ENCODE assay signal across 28 cellular contexts in genomic region chr1:16210581-16210980, GRCh38. TPM values are rescaled to one million over a fixed set of nuclear protein-coding genes. Genes with fewer than 3 reads are reported as not detected.
DNase-seq lines count a peak whose midpoint lies in the region; ATAC-seq and TF ChIP-seq lines count a peak whose summit lies in the region.
"Had no signal": no experiment of that assay in that cellular context is flagged by ENCODE, and none has a peak within 500 bp of the region (broad histone marks: within the 10 kb centered on the region; RNA-seq: fewer than 3 reads in every experiment).

No MANE protein-coding gene starts in this region.

- no peak overlapping the region for H2BK20ac ChIP-seq in IMR-90 (ENCODE audit: low read depth, low read length)

- in situ Hi-C loops in IMR-90 (cut with MboI; ENCODE audit: low sequenced_read_pairs): no loop called here

- H4K20me1 ChIP-seq in IMR-90 (ENCODE audit: insufficient read depth, low read length): no peaks in the 10 kb centered on the region

- H3K23ac ChIP-seq in IMR-90 (ENCODE audit: low read depth, low read length): no peak overlapping the region

- no peak overlapping the region for H3K4ac ChIP-seq in IMR-90 (ENCODE audit: low read depth, low read length)

- H3K9me3 ChIP-seq in IMR-90 (ENCODE audit: control insufficient read depth, insufficient read depth, low read length): no peaks in the 10 kb centered on the region
- H3K9me3 ChIP-seq in body of pancreas: no peaks in the 10 kb centered on the region
- no peaks in the 10 kb centered on the region for H3K9me3 ChIP-seq in suprapubic skin
- H3K9me3 ChIP-seq: colonic mucosa, left lung, Peyer's patch, vagina had no signal

- 100% methylated on average over 1 of the region's 4 CpGs; no CpG with 5 or more reads in 1 of the 2 experiments for WGBS in IMR-90 (ENCODE audit: extremely low coverage in 2 of 2, insufficient read length in 1 of 2), 2 experiments
- 47 to 67% methylated on average over 4 of the region's 4 CpGs for WGBS in body of pancreas, 2 donors
- WGBS in suprapubic skin: 60% methylated on average over 3 of the region's 4 CpGs

- H3K18ac ChIP-seq in IMR-90 (ENCODE audit: low read depth, low read length): no peak overlapping the region

- H3K4me2 ChIP-seq in IMR-90 (ENCODE audit: low read depth, low read length): no peak overlapping the region

- H3K36me3 ChIP-seq in IMR-90 (ENCODE audit: control insufficient read depth, insufficient read depth, low read length): no peaks in the 10 kb centered on the region
- H3K36me3 ChIP-seq in body of pancreas (replicated peaks in 1 of 2; ENCODE audit: insufficient read depth in 1 of 2, low read depth in 2 of 2): no peaks in the 10 kb centered on the region
- H3K36me3 ChIP-seq in suprapubic skin: no peaks in the 10 kb centered on the region
- H3K36me3 ChIP-seq: colonic mucosa, left lung, Peyer's patch, vagina had no signal

- no peak overlapping the region for H3K27ac ChIP-seq in IMR-90 (ENCODE audit: insufficient read depth, low read length)
- H3K27ac ChIP-seq in body of pancreas: peak overlapping the region in 3 of 4 donors; percentile 6 to 19 (median 13)
- no peak overlapping the region for H3K27ac ChIP-seq in suprapubic skin
- H3K27ac ChIP-seq: colonic mucosa, epithelial cell of prostate, left lung, Peyer's patch had no signal

- H3K36me3 Mint-ChIP-seq in mesothelial cell of epicardium: no peaks in the 10 kb centered on the region
- H3K36me3 Mint-ChIP-seq: activated naive CD4-positive, alpha-beta T cell treated with anti-CD3 and anti-CD28 coated beads, Interleukin-2, amount 50 U/mL, for 24 hours; naive B cell; stimulated activated naive B cell treated with anti-CD40 and anti-IgM and Interleukin-4, amounts not matched to agents 10 μg/mL and 1 μg/mL and 100 μg/mL, for 72 hours had no signal

- POLR2A ChIA-PET in IMR-90 (lab: Charles Lee; ENCODE audit: unreplicated experiment): no interaction called here

- no peak overlapping the region for H2AFZ ChIP-seq in IMR-90 (replicated peaks; ENCODE audit: low read length, poor library complexity)

- H2AK9ac ChIP-seq in IMR-90 (replicated peaks; ENCODE audit: low read depth, low read length, poor library complexity): no peak overlapping the region

- H3K4me3 ChIP-seq in IMR-90 (ENCODE audit: insufficient read depth, low read depth, low read length): no peak overlapping the region
- no peak overlapping the region for H3K4me3 ChIP-seq in body of pancreas
- H3K4me3 ChIP-seq in suprapubic skin: peak overlapping the region; percentile 42
- H3K4me3 ChIP-seq: colonic mucosa, left lung, Peyer's patch, vagina had no signal

- intact Hi-C loops in IMR-90 (cut with micrococcal nuclease) (no loop called here), body of pancreas (cut with DNase I) (no loop called here)

- H2BK15ac ChIP-seq in IMR-90 (ENCODE audit: low read depth, low read length): no peak overlapping the region

- H3K56ac ChIP-seq in IMR-90 (ENCODE audit: extremely low read depth, insufficient read depth, low read length): no peak overlapping the region

- peaks cover 43% of the 10 kb centered on the region for H3K4me1 Mint-ChIP-seq in mesothelial cell of epicardium

- ATAC-seq in IMR-90 (ENCODE audit: low read depth) (no peak), body of pancreas (no peak)
- ATAC-seq: HCT116; left lung; stimulated activated naive B cell treated with anti-CD40 and anti-IgM and Interleukin-4, amounts not matched to agents 10 μg/mL and 1 μg/mL and 100 μg/mL, for 72 hours had no signal

- H4K5ac ChIP-seq in IMR-90 (ENCODE audit: low read depth, low read length): peak overlapping the region; percentile 6; the same call in 1 of the 2 replicates

- H3K9ac ChIP-seq in IMR-90 (ENCODE audit: low read depth, low read length): no peak overlapping the region

- peaks cover 6 to 7% of the 10 kb centered on the region in 2 experiments; a peak in 3 of 4 replicates for H3K79me1 ChIP-seq in IMR-90 (ENCODE audit: low read depth in 1 of 2, low read length in 2 of 2)

- H3K9me3 Mint-ChIP-seq in mesothelial cell of epicardium: no peaks in the 10 kb centered on the region
- H3K9me3 Mint-ChIP-seq: activated naive CD4-positive, alpha-beta T cell treated with anti-CD3 and anti-CD28 coated beads, Interleukin-2, amount 50 U/mL, for 24 hours; naive B cell; stimulated activated naive B cell treated with anti-CD40 and anti-IgM and Interleukin-4, amounts not matched to agents 10 μg/mL and 1 μg/mL and 100 μg/mL, for 72 hours had no signal

- dilution Hi-C loops in IMR-90 (cut with HindIII; ENCODE audit: low sequenced_read_pairs, unreplicated experiment): no loop called here

- H2AK5ac ChIP-seq in IMR-90 (ENCODE audit: low read depth, low read length): no peak overlapping the region

- H3K9me1 ChIP-seq in IMR-90 (ENCODE audit: insufficient read depth, low read length): peaks cover 6% of the 10 kb centered on the region; the same call in 1 of the 2 replicates

- H3K27ac Mint-ChIP-seq in mesothelial cell of epicardium: peak overlapping the region; percentile 21
- H3K27ac Mint-ChIP-seq: activated naive CD4-positive, alpha-beta T cell treated with anti-CD3 and anti-CD28 coated beads, Interleukin-2, amount 50 U/mL, for 24 hours; naive B cell; stimulated activated naive B cell treated with anti-CD40 and anti-IgM and Interleukin-4, amounts not matched to agents 10 μg/mL and 1 μg/mL and 100 μg/mL, for 72 hours had no signal

- DNase-seq in IMR-90 (no peak), body of pancreas (no peak), mesothelial cell of epicardium (ENCODE audit: low spot score in 2 of 2, unreplicated experiment in 2 of 2) (no peak), suprapubic skin (ENCODE audit: low spot score in 2 of 2) (no peak), NCI-H1694 treated with DMSO at 0.1 percent for 48 hours (lab: John Stamatoyannopoulos, UW) (no peak), NCI-H510A treated with DMSO at 0.1 percent for 48 hours (lab: John Stamatoyannopoulos, UW) (no peak), NCI-H128 (lab: John Stamatoyannopoulos, UW; ENCODE audit: unreplicated experiment) (no peak)
- DNase-seq: activated CD4-positive, alpha-beta T cell treated with anti-CD3 and anti-CD28 coated beads for 48 hours; activated CD8-positive, alpha-beta memory T cell treated with anti-CD3 and anti-CD28 coated beads for 24 hours; activated T-cell treated with anti-CD3 and anti-CD28 coated beads for 4 hours; colonic mucosa; effector CD4-positive, alpha-beta T cell; Karpas-422; mesenchymal stem cell; naive B cell; NCI-H1417 treated with DMSO at 0.1 percent for 48 hours; NCI-H2081; NCI-H226; NCI-H748 treated with DMSO at 0.1 percent for 48 hours; Peyer's patch; SIG-M5; stimulated activated naive B cell treated with anti-CD40 and anti-IgM and Interleukin-4, amounts not matched to agents 10 μg/mL and 1 μg/mL and 100 μg/mL, for 72 hours; T-helper 9 cell had no signal

- H3K27me3 Mint-ChIP-seq in mesothelial cell of epicardium (ENCODE audit: low read depth): no peaks in the 10 kb centered on the region
- H3K27me3 Mint-ChIP-seq: activated naive CD4-positive, alpha-beta T cell treated with anti-CD3 and anti-CD28 coated beads, Interleukin-2, amount 50 U/mL, for 24 hours had no signal

- H4K91ac ChIP-seq in IMR-90 (ENCODE audit: insufficient read depth, low read depth, low read length): peak overlapping the region; percentile 21; the same call in 1 of the 2 replicates

- peak overlapping the region; percentile 75 for H3K4me3 Mint-ChIP-seq in mesothelial cell of epicardium
- H3K4me3 Mint-ChIP-seq: activated naive CD4-positive, alpha-beta T cell treated with anti-CD3 and anti-CD28 coated beads, Interleukin-2, amount 50 U/mL, for 24 hours; naive B cell; stimulated activated naive B cell treated with anti-CD40 and anti-IgM and Interleukin-4, amounts not matched to agents 10 μg/mL and 1 μg/mL and 100 μg/mL, for 72 hours had no signal

- no peak overlapping the region for H2BK120ac ChIP-seq in IMR-90 (ENCODE audit: low read depth, low read length)

- TF ChIP-seq POLR2A in IMR-90 (IDR thresholded peaks at IDR 0.05; ENCODE audit: low read depth, low read length) (no peak), body of pancreas (IDR thresholded peaks at IDR 0.05) (no peak), suprapubic skin (IDR thresholded peaks at IDR 0.05) (no peak)

- H4K8ac ChIP-seq in IMR-90 (ENCODE audit: low read depth in 2 of 2, low read length in 2 of 2): peak overlapping the region; percentile 23 to 39; a peak in 2 of 4 replicates

- H2BK5ac ChIP-seq in IMR-90 (ENCODE audit: low read depth, low read length, poor library complexity, severe bottlenecking): no peak overlapping the region

- BruUV-seq in IMR-90 (replicated peaks; lab: Mats Ljungman, UMichigan): no TSS peak

- H3K27me3 ChIP-seq in IMR-90 (ENCODE audit: control insufficient read depth, insufficient read depth, low read length) (no peaks in the 10 kb centered on the region), body of pancreas (no peaks in the 10 kb centered on the region), suprapubic skin (no peaks in the 10 kb centered on the region)
- H3K27me3 ChIP-seq: colonic mucosa, left lung, Peyer's patch, vagina had no signal

- peaks cover 9% of the 10 kb centered on the region for H3K4me1 ChIP-seq in IMR-90 (ENCODE audit: control insufficient read depth, insufficient read depth, low read length)
- peaks cover 67% of the 10 kb centered on the region for H3K4me1 ChIP-seq in body of pancreas
- H3K4me1 ChIP-seq in suprapubic skin: peaks cover 57% of the 10 kb centered on the region

- no peak for TF ChIP-seq EP300 in suprapubic skin (IDR thresholded peaks at IDR 0.05)

- no peak for TF ChIP-seq RAD21 in IMR-90 (IDR thresholded peaks at IDR 0.05; ENCODE audit: low read length)

- CTCF ChIA-PET in IMR-90 (lab: Yijun Ruan, JAX): no interaction called here

- no peak for TF ChIP-seq CTCF in IMR-90 (conservative IDR thresholded peaks at IDR 0.05; ENCODE audit: low read depth, low read length)
- TF ChIP-seq CTCF in body of pancreas (IDR thresholded peaks at IDR 0.05): no peak
- no peak for TF ChIP-seq CTCF in mesothelial cell of epicardium (IDR thresholded peaks at IDR 0.05; ENCODE audit: unreplicated experiment)
- TF ChIP-seq CTCF in suprapubic skin (IDR thresholded peaks at IDR 0.05): no peak

- H3K14ac ChIP-seq in IMR-90 (replicated peaks; ENCODE audit: low read depth, low read length): no peak overlapping the region

RNA-seq across cellular contexts. Expression of gene ARHGEF19, which starts 1.9 kb away (rescaled TPM):
- total RNA-seq in IMR-90 (2012; rRNA removed): 3.3 and 4.5 TPM in 2 replicates
- 16.8 and 17.2 TPM in 2 replicates for polyA plus RNA-seq in IMR-90 (2012; rRNA removed)
- polyA plus RNA-seq in IMR-90 (2012; cell fraction: cytosol; rRNA removed): 13.6 and 18.3 TPM in 2 replicates
- polyA plus RNA-seq in IMR-90 (2012; cell fraction: nucleus; rRNA removed; ENCODE audit: low replicate concordance): 34.8 and 65.2 TPM in 2 replicates
- total RNA-seq in body of pancreas: 10 to 100 TPM; 15.3 to 31.3 TPM
- total RNA-seq in mesothelial cell of epicardium: 85.3 to 88.3 TPM (median 86.6 TPM) in 3 replicates
- 10 to 100 TPM; 33.0 to 83.8 (median 45.7) TPM for total RNA-seq in suprapubic skin

RNA-seq across cellular contexts. Expression of gene CPLANE2, which starts 26.4 kb away (rescaled TPM):
- total RNA-seq in IMR-90 (2012; rRNA removed): 3.2 and 3.3 TPM in 2 replicates
- polyA plus RNA-seq in IMR-90 (2012; rRNA removed): 5.8 and 7.5 TPM in 2 replicates
- polyA plus RNA-seq in IMR-90 (2012; cell fraction: cytosol; rRNA removed): 3.2 and 10.3 TPM in 2 replicates
- 3.8 and 21.9 TPM in 2 replicates for polyA plus RNA-seq in IMR-90 (2012; cell fraction: nucleus; rRNA removed; ENCODE audit: low replicate concordance)
- total RNA-seq in body of pancreas: 1 to 10 TPM; 3.6 TPM
- 7.7 to 10.7 TPM (median 9.1 TPM) in 3 replicates for total RNA-seq in mesothelial cell of epicardium
- total RNA-seq in suprapubic skin: 10 to 100 TPM in 2 of 4 donors, 1 to 10 TPM in 2; 5.2 to 20.4 (median 12.7) TPM

RNA-seq across cellular contexts. Expression of gene EPHA2, which starts 54.7 kb away (rescaled TPM):
- total RNA-seq in IMR-90 (2012; rRNA removed) (22.5 and 24.0 TPM in 2 replicates), body of pancreas (10 to 100 TPM; 19.5 to 26.7 TPM), mesothelial cell of epicardium (71.8 to 76.3 TPM (median 75.0 TPM) in 3 replicates), suprapubic skin (100 to 1,000 TPM in 3 of 4 donors, 10 to 100 TPM in 1; 59.0 to 145 (median 104) TPM)
- 72.6 and 82.5 TPM in 2 replicates for polyA plus RNA-seq in IMR-90 (2012; rRNA removed)
- 65.8 and 89.5 TPM in 2 replicates for polyA plus RNA-seq in IMR-90 (2012; cell fraction: cytosol; rRNA removed)
- polyA plus RNA-seq in IMR-90 (2012; cell fraction: nucleus; rRNA removed; ENCODE audit: low replicate concordance): 96.5 and 215 TPM in 2 replicates

Comparison
In these comparisons a context has a peak if more than half of its experiments do, and no peak if none do; other contexts are left out.
1. H3K27ac ChIP-seq: peak in body of pancreas (3 of 4); none in IMR-90 (single experiment) and suprapubic skin (single experiment).